In the genomic region with DNA sequence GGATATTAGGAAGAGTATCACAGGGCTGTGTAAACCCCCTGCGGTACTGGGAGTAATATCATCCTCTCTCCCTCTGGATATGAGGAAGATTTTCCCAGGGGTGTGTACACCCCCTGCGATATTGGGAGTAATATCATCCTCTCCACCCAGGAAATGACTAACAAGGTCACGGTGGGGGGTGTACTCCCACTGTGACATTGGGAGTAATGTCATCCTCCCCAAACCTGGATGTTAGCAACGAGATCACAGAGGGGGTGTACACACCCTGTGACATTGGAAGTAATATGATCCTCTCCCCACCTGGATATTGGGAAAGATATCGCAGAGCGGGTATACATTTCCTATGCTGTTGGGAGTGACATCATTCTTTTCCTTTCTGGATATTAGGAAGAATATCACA, we compare ENCODE assay signal across 13 cellular contexts. TPM values are rescaled to one million over a fixed set of nuclear protein-coding genes. Genes with fewer than 3 reads are reported as not detected.
"Had no signal": no experiment of that assay in that cellular context is flagged by ENCODE, and none has a peak within 500 bp of the region (broad histone marks: within the 10 kb centered on the region; RNA-seq: fewer than 3 reads in every experiment).

No MANE protein-coding gene starts in this region.

RNA-seq across cellular contexts. Expression of a gene that starts 40.4 kb away (rescaled TPM):
- total RNA-seq: natural killer cell, osteoblast, renal cortical epithelial cell, vagina had no signal

RNA-seq across cellular contexts. Expression of a gene that starts 48.6 kb away (rescaled TPM):
- total RNA-seq: natural killer cell, occipital lobe, osteoblast, progenitor cell of endocrine pancreas, renal cortical epithelial cell, right lobe of liver, sigmoid colon, subcutaneous adipose tissue, temporal lobe, thoracic aorta, thyroid gland, ureter, vagina had no signal
